ENCODE assay signal across 8 cellular contexts in genomic region chr3:157088506-157089454, GRCh38.
DNase-seq lines count a peak whose midpoint lies in the region; ATAC-seq and TF ChIP-seq lines count a peak whose summit lies in the region.

No MANE protein-coding gene starts in this region.

- ATAC-seq in GM18517 (IDR thresholded peaks at IDR 0.05; ENCODE audit: unreplicated experiment), result peak; percentile 63
- peak; percentile 73 for ATAC-seq in HG03025 (IDR thresholded peaks at IDR 0.05; ENCODE audit: low FRiP score, unreplicated experiment)
- peak; percentile 91 for ATAC-seq in SK-N-SH treated with all-trans-retinoic acid at 6 μM for 48 hours

- DNase-seq in brain pericyte (ENCODE audit: low read depth, low spot score) (peak; percentile 93), iPS-NIHi7 (ENCODE audit: extremely low spot score) (peak; percentile 98), SHP77 treated with DMSO at 0.1 percent for 48 hours (lab: John Stamatoyannopoulos, UW) (no peak), NCI-H1105 treated with DMSO at 0.1 percent for 48 hours (lab: John Stamatoyannopoulos, UW) (no peak)
- DNase-seq in stimulated activated CD4-positive, alpha-beta T cell treated with anti-CD3 and anti-CD28 coated beads, Interleukin-12 subunit alpha, Interleukin-12 subunit beta, amount 100 ng/mL, for 4 hours, result peak; percentile 89

TF ChIP-seq in SK-N-SH treated with all-trans-retinoic acid at 6 μM for 48 hours, 23 proteins besides CTCF, POLR2A, EP300 and RAD21:
- TF ChIP-seq ZFP30 (CRISPR knock-in tag; IDR thresholded peaks at IDR 0.05) (no peak), PATZ1 (CRISPR knock-in tag; IDR thresholded peaks at IDR 0.05; ENCODE audit: borderline replicate concordance) (peak; percentile 36; the same call in 1 of the 2 replicates)

Comparison
In these comparisons a context has a peak if more than half of its experiments do, and no peak if none do; other contexts are left out.
1. DNase-seq: peak in brain pericyte (single experiment), iPS-NIHi7 (single experiment) and stimulated activated CD4-positive, alpha-beta T cell treated with anti-CD3 and anti-CD28 coated beads, Interleukin-12 subunit alpha, Interleukin-12 subunit beta, amount 100 ng/mL, for 4 hours (single experiment); none in SHP77 treated with DMSO at 0.1 percent for 48 hours (single experiment) and NCI-H1105 treated with DMSO at 0.1 percent for 48 hours (single experiment).
2. Peak in every context shown above with its lines, with median percentiles within 50 percentile points of each other: ATAC-seq.